8 cellular contexts compared by ENCODE assay signal in the genomic region with DNA sequence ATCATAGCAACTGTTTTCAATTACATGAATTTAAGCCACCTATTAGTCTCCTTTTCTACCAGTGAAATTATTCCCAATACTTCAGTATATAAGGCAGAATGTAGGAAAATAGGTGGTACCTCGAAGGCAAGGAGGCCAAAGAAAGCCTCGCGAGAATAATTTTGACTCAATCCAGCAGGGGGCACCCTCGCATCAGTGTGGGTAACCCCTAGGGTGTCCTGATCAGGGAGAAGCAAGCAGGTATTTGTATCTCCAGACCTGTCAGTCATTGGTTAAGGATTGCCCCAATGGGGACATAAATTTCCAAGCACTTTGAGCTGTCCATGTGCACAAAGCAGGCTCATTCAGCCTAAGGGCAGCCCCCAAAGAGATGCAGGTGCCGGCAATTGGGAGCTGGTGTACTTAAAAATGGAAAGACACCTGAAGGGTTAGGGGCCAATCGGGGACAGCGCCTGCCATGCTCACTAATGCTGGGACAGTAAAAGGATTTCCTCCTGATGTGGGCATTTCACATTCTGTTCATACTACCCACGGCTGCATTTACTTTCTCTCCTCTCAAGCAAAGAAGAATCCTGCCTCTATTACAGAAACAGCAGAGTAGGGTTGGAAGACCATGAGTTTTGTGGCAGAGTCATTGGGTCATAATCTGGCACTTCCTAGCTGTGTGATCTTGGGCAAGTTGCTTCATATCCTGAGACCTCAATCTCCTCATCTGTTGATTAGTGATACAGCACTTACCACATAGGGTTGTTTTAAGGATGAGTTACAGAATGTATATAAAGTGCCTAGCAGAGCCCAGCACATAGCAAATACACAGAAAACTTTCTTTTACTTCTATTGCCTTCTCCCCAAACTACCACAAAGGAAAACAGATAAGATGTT.
A peak's percentile ranks its signal among the peaks of the same experiment; 100 is the strongest.
DNase-seq lines count a peak whose midpoint lies in the region; TF ChIP-seq lines count a peak whose summit lies in the region.

No MANE protein-coding gene starts in this region.

- no peak overlapping the region for H3K27ac ChIP-seq in 22Rv1

- H3K4me3 ChIP-seq in LNCaP clone FGC (ENCODE audit: low read depth, low read length) (no peak overlapping the region), fibroblast of mammary gland (ENCODE audit: control insufficient read depth, low read depth, low read length) (no peak overlapping the region)

- TF ChIP-seq CTCF in 22Rv1 (IDR thresholded peaks at IDR 0.05), result peak; percentile 61
- peak; percentile 73 for TF ChIP-seq CTCF in GM12873 (IDR thresholded peaks at IDR 0.05; ENCODE audit: insufficient read depth, low read depth, low read length, missing control alignments)
- TF ChIP-seq CTCF in LNCaP clone FGC (IDR thresholded peaks at IDR 0.05; ENCODE audit: control insufficient read depth, extremely low read depth, insufficient read depth), result peak; percentile 62
- TF ChIP-seq CTCF in fibroblast of mammary gland (conservative IDR thresholded peaks at IDR 0.05; ENCODE audit: control insufficient read depth, insufficient read depth, low read depth, low read length), result peak; percentile 49

- DNase-seq in LNCaP clone FGC (ENCODE audit: low read depth) (no peak), fibroblast of mammary gland (ENCODE audit: low read depth) (peak; percentile 22), H4 (ENCODE audit: low spot score) (no peak), dedifferentiated amniotic fluid mesenchymal stem cell (ENCODE audit: extremely low spot score) (no peak)
- peak; percentile 6 to 21 for DNase-seq in activated CD8-positive, alpha-beta memory T cell treated with anti-CD3 and anti-CD28 coated beads for 4 hours (ENCODE audit: low read depth in 2 of 2)
- peak; percentile 59 to 83 (median 66) for DNase-seq in stimulated activated CD4-positive, alpha-beta T cell treated with anti-CD3 and anti-CD28 coated beads, Interleukin-12 subunit alpha, Interleukin-12 subunit beta, amount 100 ng/mL, for 48 hours (ENCODE audit: low read depth in 2 of 3, low spot score in 1 of 3)

Comparison
In these comparisons a context has a peak if more than half of its experiments do, and no peak if none do; other contexts are left out.
1. DNase-seq: peak in activated CD8-positive, alpha-beta memory T cell treated with anti-CD3 and anti-CD28 coated beads for 4 hours (2 of 2), fibroblast of mammary gland (single experiment) and stimulated activated CD4-positive, alpha-beta T cell treated with anti-CD3 and anti-CD28 coated beads, Interleukin-12 subunit alpha, Interleukin-12 subunit beta, amount 100 ng/mL, for 48 hours (3 of 3); none in LNCaP clone FGC (single experiment), H4 (single experiment) and dedifferentiated amniotic fluid mesenchymal stem cell (single experiment).
2. Peak in every context shown above with its lines, with median percentiles within 50 percentile points of each other: CTCF ChIP-seq.